11 cellular contexts compared by ENCODE assay signal in genomic region chr2:191115801-191116200, GRCh38. TPM values are rescaled to one million over a fixed set of nuclear protein-coding genes. Genes with fewer than 3 reads are reported as not detected.
A peak's percentile ranks its signal among the peaks of the same experiment; 100 is the strongest.
DNase-seq lines count a peak whose midpoint lies in the region; ATAC-seq and TF ChIP-seq lines count a peak whose summit lies in the region.
"Had no signal": no experiment of that assay in that cellular context is flagged by ENCODE, and none has a peak within 500 bp of the region (broad histone marks: within the 10 kb centered on the region; RNA-seq: fewer than 3 reads in every experiment).

No MANE protein-coding gene starts in this region.

- TF ChIP-seq CTCF in nephron progenitor cell (IDR thresholded peaks at IDR 0.05): no peak

- H3K27me3 ChIP-seq in right cardiac atrium (ENCODE audit: control insufficient read depth, insufficient read depth): no peaks in the 10 kb centered on the region
- H3K27me3 ChIP-seq: transverse colon had no signal

- ATAC-seq in HG03097 (IDR thresholded peaks at IDR 0.05; ENCODE audit: low FRiP score, unreplicated experiment) (peak; percentile 35), right cardiac atrium (no peak)

- peaks cover 77% of the 10 kb centered on the region for H3K36me3 Mint-ChIP-seq in activated naive CD4-positive, alpha-beta T cell treated with anti-CD3 and anti-CD28 coated beads, Interleukin-2, amount 10 ng/mL, durations not matched to agents 7 days and 5 days
- H3K36me3 Mint-ChIP-seq in activated T-helper 2 cell treated with anti-CD3 and anti-CD28 coated beads, Interferon-gamma antibody, Interleukin-2, Interleukin-4, amounts not matched to agents 10 μg/mL and 5 μg/mL and 100 μg/mL, durations not matched to agents 14 hours and 24 hours and 36 hours (ENCODE audit: low read depth): peaks cover 75% of the 10 kb centered on the region
- H3K36me3 Mint-ChIP-seq in nephron progenitor cell (ENCODE audit: low read depth): no peaks in the 10 kb centered on the region

- CTCF ChIA-PET in activated naive CD4-positive, alpha-beta T cell treated with anti-CD3 and anti-CD28 coated beads, Interleukin-2, amount 10 ng/mL, durations not matched to agents 7 days and 5 days (lab: Charles Lee): interaction anchor here (1.0 to 1.5 kb wide), 4 partner anchors 11 to 64 kb away, joined by 4 read pairs; no protein-coding TSS in a partner anchor
- CTCF ChIA-PET in HEK293T (lab: Yijun Ruan, JAX): no interaction called here

- intact Hi-C loops in activated T-helper 2 cell treated with anti-CD3 and anti-CD28 coated beads, Interferon-gamma antibody, Interleukin-2, Interleukin-4, amounts not matched to agents 10 μg/mL and 5 μg/mL and 100 μg/mL, durations not matched to agents 14 hours and 24 hours and 36 hours (cut with micrococcal nuclease): loop anchor here (1.0 to 2.0 kb wide), 7 partner anchors 12 to 394 kb away; no protein-coding TSS in a partner anchor
- intact Hi-C loops in right cardiac atrium (cut with DNase I): no loop called here

- no peak for DNase-seq in activated naive CD4-positive, alpha-beta T cell treated with anti-CD3 and anti-CD28 coated beads, Interleukin-2, amount 10 ng/mL, durations not matched to agents 7 days and 5 days
- DNase-seq in activated naive CD4-positive, alpha-beta T cell treated with anti-CD3 and anti-CD28 coated beads, Interleukin-2, amount 50 U/mL, for 16 hours: no peak
- no peak for DNase-seq in activated T-helper 2 cell treated with anti-CD3 and anti-CD28 coated beads, Interferon-gamma antibody, Interleukin-2, Interleukin-4, amounts not matched to agents 10 μg/mL and 5 μg/mL and 100 μg/mL, durations not matched to agents 14 hours and 24 hours and 36 hours (ENCODE audit: low spot score)
- DNase-seq in nephron progenitor cell (no peak), epidermal melanocyte (ENCODE audit: insufficient read length, low spot score) (no peak), HEK293T (ENCODE audit: extremely low spot score) (no peak), right cardiac atrium (no peak)
- DNase-seq: NCI-H146, transverse colon had no signal

- H3K9me3 ChIP-seq in right cardiac atrium (ENCODE audit: control insufficient read depth, low read length): no peaks in the 10 kb centered on the region
- H3K9me3 ChIP-seq: transverse colon had no signal

- peaks cover 2% of the 10 kb centered on the region for H3K9me3 Mint-ChIP-seq in activated naive CD4-positive, alpha-beta T cell treated with anti-CD3 and anti-CD28 coated beads, Interleukin-2, amount 10 ng/mL, durations not matched to agents 7 days and 5 days
- H3K9me3 Mint-ChIP-seq in activated T-helper 2 cell treated with anti-CD3 and anti-CD28 coated beads, Interferon-gamma antibody, Interleukin-2, Interleukin-4, amounts not matched to agents 10 μg/mL and 5 μg/mL and 100 μg/mL, durations not matched to agents 14 hours and 24 hours and 36 hours: no peaks in the 10 kb centered on the region
- H3K9me3 Mint-ChIP-seq in nephron progenitor cell: no peaks in the 10 kb centered on the region

- H3K4me3 Mint-ChIP-seq in activated naive CD4-positive, alpha-beta T cell treated with anti-CD3 and anti-CD28 coated beads, Interleukin-2, amount 10 ng/mL, durations not matched to agents 7 days and 5 days: no peak overlapping the region
- H3K4me3 Mint-ChIP-seq in activated T-helper 2 cell treated with anti-CD3 and anti-CD28 coated beads, Interferon-gamma antibody, Interleukin-2, Interleukin-4, amounts not matched to agents 10 μg/mL and 5 μg/mL and 100 μg/mL, durations not matched to agents 14 hours and 24 hours and 36 hours (ENCODE audit: low read depth): peak overlapping the region; percentile 51
- no peak overlapping the region for H3K4me3 Mint-ChIP-seq in nephron progenitor cell

- H3K27me3 Mint-ChIP-seq in activated naive CD4-positive, alpha-beta T cell treated with anti-CD3 and anti-CD28 coated beads, Interleukin-2, amount 10 ng/mL, durations not matched to agents 7 days and 5 days: no peaks in the 10 kb centered on the region
- H3K27me3 Mint-ChIP-seq in activated T-helper 2 cell treated with anti-CD3 and anti-CD28 coated beads, Interferon-gamma antibody, Interleukin-2, Interleukin-4, amounts not matched to agents 10 μg/mL and 5 μg/mL and 100 μg/mL, durations not matched to agents 14 hours and 24 hours and 36 hours (ENCODE audit: low read depth): no peaks in the 10 kb centered on the region
- peaks cover 3% of the 10 kb centered on the region for H3K27me3 Mint-ChIP-seq in nephron progenitor cell (ENCODE audit: low read depth, poor library complexity)

- H3K27ac Mint-ChIP-seq in activated naive CD4-positive, alpha-beta T cell treated with anti-CD3 and anti-CD28 coated beads, Interleukin-2, amount 10 ng/mL, durations not matched to agents 7 days and 5 days: peak overlapping the region; percentile 89
- H3K27ac Mint-ChIP-seq in activated T-helper 2 cell treated with anti-CD3 and anti-CD28 coated beads, Interferon-gamma antibody, Interleukin-2, Interleukin-4, amounts not matched to agents 10 μg/mL and 5 μg/mL and 100 μg/mL, durations not matched to agents 14 hours and 24 hours and 36 hours: peak overlapping the region; percentile 94
- no peak overlapping the region for H3K27ac Mint-ChIP-seq in nephron progenitor cell

- POLR2A ChIA-PET in HEK293T (lab: Yijun Ruan, JAX): no interaction called here

- H3K27ac ChIP-seq in right cardiac atrium (ENCODE audit: low read length): no peak overlapping the region

- no peaks in the 10 kb centered on the region for H3K4me1 ChIP-seq in right cardiac atrium (ENCODE audit: control insufficient read depth, insufficient read depth, low read length)

- H3K4me1 Mint-ChIP-seq in activated naive CD4-positive, alpha-beta T cell treated with anti-CD3 and anti-CD28 coated beads, Interleukin-2, amount 10 ng/mL, durations not matched to agents 7 days and 5 days: peaks cover 52% of the 10 kb centered on the region
- peaks cover 71% of the 10 kb centered on the region for H3K4me1 Mint-ChIP-seq in activated T-helper 2 cell treated with anti-CD3 and anti-CD28 coated beads, Interferon-gamma antibody, Interleukin-2, Interleukin-4, amounts not matched to agents 10 μg/mL and 5 μg/mL and 100 μg/mL, durations not matched to agents 14 hours and 24 hours and 36 hours (ENCODE audit: low read depth)
- H3K4me1 Mint-ChIP-seq in nephron progenitor cell: peaks cover 7% of the 10 kb centered on the region

- 77% methylated on average over 2 of the region's 2 CpGs for WGBS in right cardiac atrium

- H3K4me3 ChIP-seq in right cardiac atrium (ENCODE audit: low read length): no peak overlapping the region
- H3K4me3 ChIP-seq: transverse colon had no signal

TF ChIP-seq in HEK293T, 16 proteins besides CTCF, POLR2A, EP300 and RAD21:
- TF ChIP-seq FOXK2 (IDR thresholded peaks at IDR 0.05) (no peak), FOXA1 (IDR thresholded peaks at IDR 0.05) (no peak), L3MBTL2 (conservative IDR thresholded peaks at IDR 0.05) (no peak), BHLHE40 (IDR thresholded peaks at IDR 0.05; ENCODE audit: borderline replicate concordance) (no peak), LEF1 (IDR thresholded peaks at IDR 0.05; ENCODE audit: borderline replicate concordance) (no peak), PKNOX1 (IDR thresholded peaks at IDR 0.05) (no peak), CTBP1 (IDR thresholded peaks at IDR 0.05; ENCODE audit: borderline replicate concordance) (no peak), HDGF (IDR thresholded peaks at IDR 0.05; ENCODE audit: borderline replicate concordance) (no peak), TARDBP (IDR thresholded peaks at IDR 0.05) (no peak)

RNA-seq across cellular contexts. Expression of gene STAT4, which starts 35.0 kb away (rescaled TPM):
- 92.2 and 96.9 TPM in 2 replicates for total RNA-seq in activated T-helper 2 cell treated with anti-CD3 and anti-CD28 coated beads, Interferon-gamma antibody, Interleukin-2, Interleukin-4, amounts not matched to agents 10 μg/mL and 5 μg/mL and 100 μg/mL, durations not matched to agents 14 hours and 24 hours and 36 hours
- 10 to 100 TPM in 3 of 4 donors, 1 to 10 TPM in 1; 7.0 to 27.0 (median 18.2) TPM for total RNA-seq in right cardiac atrium
- polyA plus RNA-seq in right cardiac atrium: 13.0 TPM
- total RNA-seq: SK-MEL-5 had no signal
